Comparison of ENCODE assay signal across 29 cellular contexts in the genomic region with DNA sequence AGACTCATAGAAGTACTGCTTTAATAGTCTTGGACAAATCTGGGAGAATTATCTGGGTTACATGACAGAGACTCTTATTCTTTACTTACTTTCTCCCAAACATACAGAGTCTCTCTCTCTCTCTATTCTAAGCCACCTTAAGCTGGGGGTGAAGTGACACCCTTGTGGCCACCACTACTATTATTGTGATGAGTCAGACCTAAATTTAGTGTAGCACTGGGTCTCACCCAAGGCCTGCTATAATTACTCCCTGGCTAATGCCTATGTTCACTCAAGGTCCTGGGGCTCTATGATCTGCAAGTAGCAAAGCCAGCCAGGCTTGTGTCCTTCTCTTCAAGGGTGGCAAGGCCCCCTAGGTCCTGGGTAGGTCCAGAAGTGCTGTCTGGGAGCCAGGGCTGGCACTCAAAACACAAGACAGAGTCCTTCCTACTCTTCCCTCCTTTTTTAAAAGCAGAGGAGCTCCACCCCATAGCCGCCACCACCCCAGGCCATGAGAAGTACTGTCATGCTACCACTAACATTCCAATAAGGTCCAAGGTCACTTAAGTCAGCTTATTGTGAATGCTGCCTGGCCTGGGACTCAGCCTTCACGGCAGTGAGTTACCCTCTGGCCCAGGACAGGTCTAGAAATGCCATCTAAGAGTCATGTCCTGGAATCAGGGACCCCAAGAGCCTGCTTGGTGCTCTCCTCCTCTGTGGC.
DNase-seq lines count a peak whose midpoint lies in the region; ATAC-seq, FAIRE-seq and TF ChIP-seq lines count a peak whose summit lies in the region.
"Had no signal": no experiment of that assay in that cellular context is flagged by ENCODE, and none has a peak within 500 bp of the region (broad histone marks: within the 10 kb centered on the region; RNA-seq: fewer than 3 reads in every experiment).

No MANE protein-coding gene starts in this region.

- in situ Hi-C loops in GM12878 (cut with MboI) = no loop called here

- CTCF ChIA-PET in GM12878 (lab: Yijun Ruan, JAX) = interaction anchor here (0.6 kb wide), 1 partner anchor 1056 kb away, joined by 3 read pairs; no protein-coding TSS in a partner anchor
- CTCF ChIA-PET in GM10248 (lab: Yijun Ruan, JAX) = no interaction called here
- CTCF ChIA-PET in activated CD8-positive, alpha-beta memory T cell treated with anti-CD3 and anti-CD28 coated beads, Interleukin-2, amount 10 ng/mL, durations not matched to agents 7 days and 5 days (lab: Charles Lee) = no interaction called here

- H3K9me3 Mint-ChIP-seq in activated T-helper 17 cell treated with anti-CD3 and anti-CD28 coated beads, Interleukin-2, amount 50 U/mL, for 72 hours = peaks cover 9% of the 10 kb centered on the region
- H3K9me3 Mint-ChIP-seq in activated CD8-positive, alpha-beta memory T cell treated with anti-CD3 and anti-CD28 coated beads, Interleukin-2, amount 10 ng/mL, durations not matched to agents 7 days and 5 days (ENCODE audit: low read depth) = no peaks in the 10 kb centered on the region
- H3K9me3 Mint-ChIP-seq: T-helper 1 cell treated with Interleukin-12 subunit alpha and Interleukin-12 subunit beta and Interleukin-4 antibody, amounts not matched to agents 30 μg/mL and 1 μg/mL, for 36 hours; type B pancreatic cell had no signal

- TF ChIP-seq RAD21 in GM12878 (IDR thresholded peaks at IDR 0.05; ENCODE audit: insufficient read depth, low read depth, low read length) = no peak

- RAD21 ChIA-PET in GM12878 (lab: Charles Lee; ENCODE audit: unreplicated experiment) = no interaction called here

- H3K4me3 Mint-ChIP-seq in activated T-helper 17 cell treated with anti-CD3 and anti-CD28 coated beads, Interleukin-2, amount 50 U/mL, for 72 hours = no peak overlapping the region
- H3K4me3 Mint-ChIP-seq in activated CD8-positive, alpha-beta memory T cell treated with anti-CD3 and anti-CD28 coated beads, Interleukin-2, amount 10 ng/mL, durations not matched to agents 7 days and 5 days = no peak overlapping the region
- H3K4me3 Mint-ChIP-seq: activated CD4-positive, alpha-beta memory T cell treated with anti-CD3 and anti-CD28 coated beads for 36 hours; activated naive CD4-positive, alpha-beta T cell treated with anti-CD3 and anti-CD28 coated beads, Interleukin-2, amount 50 U/mL, for 24 hours; activated T-cell treated with anti-CD3 and anti-CD28 coated beads, Interleukin-2, amount 50 U/mL, for 24 hours; CD8-positive, alpha-beta T cell; natural killer cell; stimulated activated naive CD8-positive, alpha-beta T cell treated with anti-CD3 and anti-CD28 coated beads, Interleukin-15, Interleukin-2, amounts not matched to agents 100 ng/mL and 50 ng/mL, for 24 hours; T-helper 1 cell treated with Interleukin-12 subunit alpha and Interleukin-12 subunit beta and Interleukin-4 antibody, amounts not matched to agents 30 μg/mL and 1 μg/mL, for 36 hours; type B pancreatic cell had no signal

- no peaks in the 10 kb centered on the region for H3K36me3 Mint-ChIP-seq in activated T-helper 17 cell treated with anti-CD3 and anti-CD28 coated beads, Interleukin-2, amount 50 U/mL, for 72 hours (ENCODE audit: low read depth)
- H3K36me3 Mint-ChIP-seq in activated CD8-positive, alpha-beta memory T cell treated with anti-CD3 and anti-CD28 coated beads, Interleukin-2, amount 10 ng/mL, durations not matched to agents 7 days and 5 days = no peaks in the 10 kb centered on the region
- H3K36me3 Mint-ChIP-seq: activated CD4-positive, alpha-beta memory T cell treated with anti-CD3 and anti-CD28 coated beads for 36 hours; activated naive CD4-positive, alpha-beta T cell treated with anti-CD3 and anti-CD28 coated beads, Interleukin-2, amount 50 U/mL, for 24 hours; CD8-positive, alpha-beta T cell; natural killer cell; type B pancreatic cell had no signal

- no peak for FAIRE-seq in GM12878 (lab: Jason Lieb, UNC)
- FAIRE-seq: pancreas had no signal

- no peak overlapping the region for H3K27ac ChIP-seq in GM12878 (ENCODE audit: control insufficient read depth, insufficient read depth)
- H3K27ac ChIP-seq: ascending aorta, pancreas, SJSA1, WERI-Rb-1 had no signal

- intact Hi-C loops in GM12878 (cut with micrococcal nuclease; ENCODE audit: unreplicated experiment) = no loop called here

- TF ChIP-seq POLR2A in GM12878 (IDR thresholded peaks at IDR 0.05; ENCODE audit: low read depth, low read length) = no peak

- H3K4me3 ChIP-seq in GM12878 = no peak overlapping the region
- H3K4me3 ChIP-seq: ascending aorta, pancreas, SJSA1 had no signal

- no peaks in the 10 kb centered on the region for H3K27me3 Mint-ChIP-seq in activated T-helper 17 cell treated with anti-CD3 and anti-CD28 coated beads, Interleukin-2, amount 50 U/mL, for 72 hours
- peaks cover 3% of the 10 kb centered on the region for H3K27me3 Mint-ChIP-seq in activated CD8-positive, alpha-beta memory T cell treated with anti-CD3 and anti-CD28 coated beads, Interleukin-2, amount 10 ng/mL, durations not matched to agents 7 days and 5 days
- H3K27me3 Mint-ChIP-seq: activated CD4-positive, alpha-beta memory T cell treated with anti-CD3 and anti-CD28 coated beads for 36 hours; activated naive CD4-positive, alpha-beta T cell treated with anti-CD3 and anti-CD28 coated beads, Interleukin-2, amount 50 U/mL, for 24 hours; activated T-cell treated with anti-CD3 and anti-CD28 coated beads, Interleukin-2, amount 50 U/mL, for 24 hours; type B pancreatic cell had no signal

- H3K9me3 ChIP-seq in GM12878 (replicated peaks; ENCODE audit: control insufficient read depth, insufficient read depth, low read length) = no peaks in the 10 kb centered on the region
- H3K9me3 ChIP-seq: pancreas, SJSA1 had no signal

- no peaks in the 10 kb centered on the region for H3K4me1 ChIP-seq in GM12878 (ENCODE audit: control insufficient read depth, insufficient read depth, low read length)
- H3K4me1 ChIP-seq: ascending aorta, pancreas, SJSA1 had no signal

- WGBS in GM12878 (ENCODE audit: insufficient coverage, insufficient replicate concordance, low lambda C conversion rate, missing lambda C conversion rate) = 10% methylated on average over 2 of the region's 2 CpGs

- H3K79me2 ChIP-seq in GM12878 (ENCODE audit: control insufficient read depth, insufficient read depth, low read length) = no peaks in the 10 kb centered on the region

- no peak overlapping the region for H3K9ac ChIP-seq in GM12878 (ENCODE audit: control insufficient read depth, insufficient read depth, low read length)

- H2AFZ ChIP-seq in GM12878 (ENCODE audit: control insufficient read depth, low read depth, low read length) = no peak overlapping the region

- TF ChIP-seq CTCF in GM12878 (IDR thresholded peaks at IDR 0.05 in 2 of 3, conservative IDR thresholded peaks at IDR 0.05 in 1 of 3; ENCODE audit: control insufficient read depth in 2 of 3, extremely low read depth in 1 of 3, insufficient read depth in 1 of 3, low read depth in 3 of 3, low read length in 3 of 3) = no peak
- no peak for TF ChIP-seq CTCF in GM10248 (IDR thresholded peaks at IDR 0.05; ENCODE audit: control extremely low read depth, extremely low read depth, low read depth, missing control alignments)

- DNase-seq in GM12878 (ENCODE audit: low read depth, low spot score) = no peak
- DNase-seq in COR-L47 (lab: John Stamatoyannopoulos, UW) = no peak
- DNase-seq in GM10248 (ENCODE audit: extremely low spot score) = no peak
- DNase-seq in activated CD8-positive, alpha-beta memory T cell treated with anti-CD3 and anti-CD28 coated beads, Interleukin-2, amount 10 ng/mL, durations not matched to agents 7 days and 5 days = no peak
- DNase-seq: activated CD4-positive, alpha-beta memory T cell treated with anti-CD3 and anti-CD28 coated beads for 36 hours; activated T-cell treated with anti-CD3 and anti-CD28 coated beads, Interleukin-2, amount 50 U/mL, for 24 hours; CD8-positive, alpha-beta T cell; DMS53; erythroblast; foreskin melanocyte; GOT3; mesenchymal stem cell; natural killer cell; NCI-H1417; NCI-H69; OCI-M1; pancreas; stimulated activated CD4-positive, alpha-beta T cell treated with anti-CD3 and anti-CD28 coated beads, Interleukin-2, amount 100 ng/mL, for 24 hours; WERI-Rb-1 had no signal

- no peak overlapping the region for H3K4me2 ChIP-seq in GM12878 (ENCODE audit: control insufficient read depth, insufficient read depth)

- no peak for TF ChIP-seq EP300 in GM12878 (IDR thresholded peaks at IDR 0.05; ENCODE audit: borderline replicate concordance in 1 of 2, control insufficient read depth in 1 of 2, low read depth in 2 of 2, low read length in 2 of 2)

- H3K4me1 Mint-ChIP-seq in activated T-helper 17 cell treated with anti-CD3 and anti-CD28 coated beads, Interleukin-2, amount 50 U/mL, for 72 hours = no peaks in the 10 kb centered on the region
- H3K4me1 Mint-ChIP-seq in activated CD8-positive, alpha-beta memory T cell treated with anti-CD3 and anti-CD28 coated beads, Interleukin-2, amount 10 ng/mL, durations not matched to agents 7 days and 5 days = no peaks in the 10 kb centered on the region
- H3K4me1 Mint-ChIP-seq: activated naive CD4-positive, alpha-beta T cell treated with anti-CD3 and anti-CD28 coated beads, Interleukin-2, amount 50 U/mL, for 24 hours; natural killer cell had no signal

- H3K27ac Mint-ChIP-seq in activated T-helper 17 cell treated with anti-CD3 and anti-CD28 coated beads, Interleukin-2, amount 50 U/mL, for 72 hours = no peak overlapping the region
- no peak overlapping the region for H3K27ac Mint-ChIP-seq in activated CD8-positive, alpha-beta memory T cell treated with anti-CD3 and anti-CD28 coated beads, Interleukin-2, amount 10 ng/mL, durations not matched to agents 7 days and 5 days
- H3K27ac Mint-ChIP-seq: activated CD4-positive, alpha-beta memory T cell treated with anti-CD3 and anti-CD28 coated beads for 36 hours; activated naive CD4-positive, alpha-beta T cell treated with anti-CD3 and anti-CD28 coated beads, Interleukin-2, amount 50 U/mL, for 24 hours; activated T-cell treated with anti-CD3 and anti-CD28 coated beads, Interleukin-2, amount 50 U/mL, for 24 hours; CD8-positive, alpha-beta T cell; natural killer cell; stimulated activated naive CD8-positive, alpha-beta T cell treated with anti-CD3 and anti-CD28 coated beads, Interleukin-15, Interleukin-2, amounts not matched to agents 100 ng/mL and 50 ng/mL, for 24 hours; T-helper 1 cell treated with Interleukin-12 subunit alpha and Interleukin-12 subunit beta and Interleukin-4 antibody, amounts not matched to agents 30 μg/mL and 1 μg/mL, for 36 hours; type B pancreatic cell had no signal

- POLR2A ChIA-PET in GM12878 (lab: Charles Lee) (no interaction called here), GM10248 (lab: Yijun Ruan, JAX) (no interaction called here)

- no peaks in the 10 kb centered on the region for H3K36me3 ChIP-seq in GM12878 (ENCODE audit: control insufficient read depth in 2 of 2, insufficient read depth in 2 of 2, low read length in 1 of 2)
- H3K36me3 ChIP-seq: ascending aorta, pancreas, SJSA1, WERI-Rb-1 had no signal

- H4K20me1 ChIP-seq in GM12878 (ENCODE audit: control insufficient read depth, insufficient read depth) = no peaks in the 10 kb centered on the region

- BruUV-seq in GM12878 (replicated peaks; lab: Mats Ljungman, UMichigan) = no TSS peak

- ATAC-seq in GM18519 (IDR thresholded peaks at IDR 0.05; ENCODE audit: low FRiP score, unreplicated experiment) (peak; percentile 95), GM21367 (IDR thresholded peaks at IDR 0.05; ENCODE audit: unreplicated experiment) (peak; percentile 82), HG02938 (IDR thresholded peaks at IDR 0.05; ENCODE audit: unreplicated experiment) (peak; percentile 61), GM12878 (peak; percentile 65)
- no peak for ATAC-seq in activated T-helper 17 cell treated with anti-CD3 and anti-CD28 coated beads, Interleukin-2, amount 50 U/mL, for 72 hours (replicated peaks)
- ATAC-seq in activated CD8-positive, alpha-beta memory T cell treated with anti-CD3 and anti-CD28 coated beads, Interleukin-2, amount 10 ng/mL, durations not matched to agents 7 days and 5 days = no peak
- ATAC-seq: CD8-positive, alpha-beta T cell; natural killer cell; pancreas had no signal

- SMC1A ChIA-PET in GM12878 (lab: Charles Lee; ENCODE audit: uncharacterized antibody, unreplicated experiment) = interaction anchor here (0.6 kb wide), 1 partner anchor 83 kb away, joined by 3 read pairs; no protein-coding TSS in a partner anchor

- H3K27me3 ChIP-seq in GM12878 (replicated peaks in 1 of 2; ENCODE audit: control insufficient read depth in 2 of 2, insufficient read depth in 2 of 2, low read length in 1 of 2) = no peaks in the 10 kb centered on the region
- H3K27me3 ChIP-seq: ascending aorta, pancreas, SJSA1 had no signal

Comparison
In these comparisons a context has a peak if more than half of its experiments do, and no peak if none do; other contexts are left out.
1. ATAC-seq: peak in GM18519 (single experiment), GM21367 (single experiment), HG02938 (single experiment) and GM12878 (single experiment); none in activated T-helper 17 cell treated with anti-CD3 and anti-CD28 coated beads, Interleukin-2, amount 50 U/mL, for 72 hours (single experiment) and activated CD8-positive, alpha-beta memory T cell treated with anti-CD3 and anti-CD28 coated beads, Interleukin-2, amount 10 ng/mL, durations not matched to agents 7 days and 5 days (single experiment).